ENCODE assay signal across 18 cellular contexts in genomic region chr13:104641309-104641708, GRCh38.
DNase-seq lines count a peak whose midpoint lies in the region; ATAC-seq and TF ChIP-seq lines count a peak whose summit lies in the region.
"Had no signal": no experiment of that assay in that cellular context is flagged by ENCODE, and none has a peak within 500 bp of the region (broad histone marks: within the 10 kb centered on the region; RNA-seq: fewer than 3 reads in every experiment).

No MANE protein-coding gene starts in this region.

- peak; percentile 68 for ATAC-seq in SK-N-SH treated with all-trans-retinoic acid at 6 μM for 48 hours
- ATAC-seq in GM18858 (IDR thresholded peaks at IDR 0.05; ENCODE audit: unreplicated experiment) = no peak
- ATAC-seq: left cardiac atrium, psoas muscle had no signal

- no peak overlapping the region for H3K4me3 ChIP-seq in skeletal muscle cell (ENCODE audit: low read depth, low read length)
- H3K4me3 ChIP-seq: psoas muscle, suprapubic skin had no signal

- DNase-seq in HT-29 (ENCODE audit: low spot score) (peak; percentile 78), fibroblast of peridontal ligament (ENCODE audit: extremely low read depth) (peak; percentile 60), skeletal muscle cell (ENCODE audit: low read depth) (peak; percentile 13), GM03348 (ENCODE audit: low spot score) (no peak), NCI-H1694 treated with DMSO at 0.1 percent for 48 hours (lab: John Stamatoyannopoulos, UW) (no peak)
- DNase-seq: activated CD4-positive, alpha-beta memory T cell treated with anti-CD3 and anti-CD28 coated beads, Interleukin-2, amount 10 ng/mL, durations not matched to agents 7 days and 5 days; activated naive CD4-positive, alpha-beta T cell; aorta; foreskin melanocyte; Karpas-422; left cardiac atrium; midbrain; NCI-H524; psoas muscle; Right ventricle myocardium superior had no signal

TF ChIP-seq in SK-N-SH treated with all-trans-retinoic acid at 6 μM for 48 hours, 23 proteins besides CTCF, POLR2A, EP300 and RAD21:
- TF ChIP-seq TSHZ2 (CRISPR knock-in tag; IDR thresholded peaks at IDR 0.05) (no peak), ESRRG (CRISPR knock-in tag; IDR thresholded peaks at IDR 0.05) (no peak), ARNTL (CRISPR knock-in tag; IDR thresholded peaks at IDR 0.05; ENCODE audit: borderline replicate concordance, low read depth) (no peak), TCF4 (CRISPR knock-in tag; IDR thresholded peaks at IDR 0.05; ENCODE audit: borderline replicate concordance) (no peak), ZNF565 (CRISPR knock-in tag; conservative IDR thresholded peaks at IDR 0.05; ENCODE audit: low read depth) (no peak), ISL1 (CRISPR knock-in tag; IDR thresholded peaks at IDR 0.05) (peak; percentile 66), ZFP3 (CRISPR knock-in tag; IDR thresholded peaks at IDR 0.05) (no peak)

Comparison
In these comparisons a context has a peak if more than half of its experiments do, and no peak if none do; other contexts are left out.
1. DNase-seq: peak in HT-29 (single experiment), fibroblast of peridontal ligament (single experiment) and skeletal muscle cell (single experiment); none in GM03348 (single experiment) and NCI-H1694 treated with DMSO at 0.1 percent for 48 hours (single experiment).